In the genomic region with DNA sequence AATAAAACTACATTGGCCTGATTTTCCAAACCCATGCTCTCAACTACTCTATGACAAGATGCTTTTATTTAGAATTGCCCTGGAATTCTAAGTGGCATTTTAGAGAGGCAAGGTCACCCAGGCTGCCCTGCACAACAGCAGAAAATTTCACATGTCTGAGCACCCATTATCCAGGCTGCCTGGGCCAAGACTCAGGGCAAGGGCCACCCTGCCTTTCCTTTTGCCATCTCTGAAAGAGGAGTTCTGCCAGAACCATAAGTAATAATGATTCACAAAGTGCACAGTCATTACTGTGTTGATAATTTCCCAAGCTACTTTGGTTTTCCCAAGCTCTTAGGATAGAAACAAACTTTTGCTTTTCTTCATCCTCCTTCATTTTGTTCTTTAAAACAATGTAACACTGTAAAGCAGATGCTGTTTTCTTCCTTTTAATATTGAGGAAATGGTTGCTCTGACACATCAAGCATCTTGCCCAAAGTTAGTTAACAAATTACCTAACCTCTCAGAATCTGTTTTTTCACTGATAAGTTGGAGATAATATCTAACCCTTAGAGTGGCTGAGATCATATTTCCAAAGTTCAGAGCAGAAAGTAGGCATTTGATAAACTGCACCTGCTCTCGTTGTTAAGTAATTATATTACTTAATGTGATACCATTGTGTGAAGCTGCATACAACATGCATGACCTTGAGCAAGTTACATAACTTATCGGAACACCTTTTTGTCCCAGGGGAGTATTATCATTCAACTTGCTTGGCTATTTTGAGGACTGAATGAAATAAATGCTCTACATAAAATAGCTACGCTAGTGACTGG, we compare ENCODE assay signal across 25 cellular contexts.
DNase-seq lines count a peak whose midpoint lies in the region; ATAC-seq, FAIRE-seq and TF ChIP-seq lines count a peak whose summit lies in the region.
"Had no signal": no experiment of that assay in that cellular context is flagged by ENCODE, and none has a peak within 500 bp of the region (broad histone marks: within the 10 kb centered on the region; RNA-seq: fewer than 3 reads in every experiment).

No MANE protein-coding gene starts in this region.

- peak; percentile 47 for DNase-seq in NCI-H748 (lab: John Stamatoyannopoulos, UW; ENCODE audit: unreplicated experiment)
- no peak for DNase-seq in NCI-H748 treated with DMSO at 0.1 percent for 48 hours (lab: John Stamatoyannopoulos, UW)
- DNase-seq in K562 (ENCODE audit: extremely low read depth in 1 of 4, low spot score in 3 of 4): no peak
- no peak for DNase-seq in hepatocyte (ENCODE audit: low spot score)
- DNase-seq in tibial artery: no peak
- no peak for DNase-seq in anterior cingulate cortex (lab: John Stamatoyannopoulos, UW)
- DNase-seq in Kasumi-1 (lab: John Stamatoyannopoulos, UW): no peak
- no peak for DNase-seq in type B pancreatic cell (ENCODE audit: extremely low spot score, unreplicated experiment)
- DNase-seq: activated CD8-positive, alpha-beta T cell treated with anti-CD3 and anti-CD28 coated beads for 36 hours; activated T-cell treated with anti-CD3 and anti-CD28 coated beads, Interleukin-2, amount 50 U/mL, for 48 hours; brain microvascular endothelial cell; DMS79; glutamatergic neuron; immature natural killer cell; naive thymus-derived CD8-positive, alpha-beta T cell; NCI-H774; T-helper 2 cell; testis had no signal

- no peak for TF ChIP-seq EP300 in K562 (IDR thresholded peaks at IDR 0.05; ENCODE audit: low read length)

- H3K27me3 Mint-ChIP-seq in type B pancreatic cell: peaks cover 7% of the 10 kb centered on the region
- H3K27me3 Mint-ChIP-seq: activated CD8-positive, alpha-beta T cell treated with anti-CD3 and anti-CD28 coated beads for 36 hours; activated naive CD8-positive, alpha-beta T cell; dendritic cell treated with granulocyte-macrophage colony-stimulating factor and Interleukin-4, amounts not matched to agents 40 ng/mL and 50 ng/mL, for 4 days; memory B cell had no signal

- H3K36me3 ChIP-seq in K562 (ENCODE audit: control insufficient read depth, insufficient read depth, low read length) (no peaks in the 10 kb centered on the region), hepatocyte (replicated peaks; ENCODE audit: insufficient read depth, low read depth) (no peaks in the 10 kb centered on the region), tibial artery (no peaks in the 10 kb centered on the region)
- H3K36me3 ChIP-seq: brain microvascular endothelial cell had no signal

- H3K9me3 Mint-ChIP-seq in type B pancreatic cell: no peaks in the 10 kb centered on the region
- H3K9me3 Mint-ChIP-seq: memory B cell, WTC11 had no signal

- TF ChIP-seq CTCF in K562 (IDR thresholded peaks at IDR 0.05 in 2 of 3, conservative IDR thresholded peaks at IDR 0.05 in 1 of 3; ENCODE audit: insufficient read depth in 2 of 3, low read depth in 1 of 3, low read length in 3 of 3): no peak
- TF ChIP-seq CTCF in hepatocyte (IDR thresholded peaks at IDR 0.05; ENCODE audit: poor library complexity): no peak
- no peak for TF ChIP-seq CTCF in tibial artery (IDR thresholded peaks at IDR 0.05)
- no peak for TF ChIP-seq CTCF in type B pancreatic cell (conservative IDR thresholded peaks at IDR 0.05)

- no TSS peak for BruUV-seq in K562 (replicated peaks; lab: Mats Ljungman, UMichigan)

- H3K4me3 ChIP-seq in K562: no peak overlapping the region
- no peak overlapping the region for H3K4me3 ChIP-seq in hepatocyte
- no peak overlapping the region for H3K4me3 ChIP-seq in tibial artery
- H3K4me3 ChIP-seq: A549, testis had no signal

- H3K9me1 ChIP-seq in K562 (ENCODE audit: control insufficient read depth, insufficient read depth, low read length): no peaks in the 10 kb centered on the region

- H3K36me3 Mint-ChIP-seq in type B pancreatic cell: no peaks in the 10 kb centered on the region
- H3K36me3 Mint-ChIP-seq: activated naive CD8-positive, alpha-beta T cell; immature natural killer cell; memory B cell; naive thymus-derived CD8-positive, alpha-beta T cell; WTC11 had no signal

- 35% methylated on average over 3 of the region's 3 CpGs for WGBS in K562 (ENCODE audit: insufficient coverage, low coverage, missing lambda C conversion rate)
- WGBS in hepatocyte (ENCODE audit: low lambda C conversion rate, missing lambda C conversion rate): 64% methylated on average over 3 of the region's 3 CpGs

- H3K79me2 ChIP-seq in K562 (ENCODE audit: control insufficient read depth, insufficient read depth, low read length): no peaks in the 10 kb centered on the region
- no peaks in the 10 kb centered on the region for H3K79me2 ChIP-seq in hepatocyte

- peaks cover 17% of the 10 kb centered on the region for H3K4me1 Mint-ChIP-seq in type B pancreatic cell (ENCODE audit: unreplicated experiment)
- H3K4me1 Mint-ChIP-seq: immature natural killer cell; memory B cell; naive thymus-derived CD8-positive, alpha-beta T cell; WTC11 had no signal

- H3K9ac ChIP-seq in K562 (ENCODE audit: insufficient read depth in 1 of 2, low read depth in 2 of 2, low read length in 2 of 2): no peak overlapping the region

- FAIRE-seq in K562 (lab: Jason Lieb, UNC): no peak
- FAIRE-seq: A549, GM18507 had no signal

- H3K27ac ChIP-seq in K562 (ENCODE audit: extremely low read depth, low read depth, low read length): no peak overlapping the region
- peak overlapping the region; percentile 40 for H3K27ac ChIP-seq in hepatocyte
- H3K27ac ChIP-seq in tibial artery: peak overlapping the region; percentile 2 to 51
- H3K27ac ChIP-seq: A549, brain microvascular endothelial cell, testis had no signal

- H3K9me3 ChIP-seq in K562 (replicated peaks; ENCODE audit: control insufficient read depth, insufficient read depth, low read depth, low read length): no peaks in the 10 kb centered on the region
- no peaks in the 10 kb centered on the region for H3K9me3 ChIP-seq in hepatocyte (ENCODE audit: low read depth)
- no peaks in the 10 kb centered on the region for H3K9me3 ChIP-seq in tibial artery
- H3K9me3 ChIP-seq: A549, testis had no signal

- H3K27ac Mint-ChIP-seq in type B pancreatic cell: no peak overlapping the region
- H3K27ac Mint-ChIP-seq: activated CD8-positive, alpha-beta T cell treated with anti-CD3 and anti-CD28 coated beads for 36 hours; activated naive CD8-positive, alpha-beta T cell; dendritic cell treated with granulocyte-macrophage colony-stimulating factor and Interleukin-4, amounts not matched to agents 40 ng/mL and 50 ng/mL, for 4 days; immature natural killer cell; memory B cell; naive thymus-derived CD8-positive, alpha-beta T cell; progenitor cell of endocrine pancreas; WTC11 had no signal

- CTCF ChIA-PET in K562 (lab: Yijun Ruan, JAX; ENCODE audit: low intra/inter-chr PET ratio): no interaction called here

- no peaks in the 10 kb centered on the region for H3K4me1 ChIP-seq in K562 (replicated peaks in 1 of 2; ENCODE audit: control insufficient read depth in 2 of 2, insufficient read depth in 2 of 2, low read length in 2 of 2)
- peaks cover 13% of the 10 kb centered on the region for H3K4me1 ChIP-seq in hepatocyte (ENCODE audit: insufficient read depth)
- peaks cover 0 to 25% (median 7%) of the 10 kb centered on the region in 4 donors for H3K4me1 ChIP-seq in tibial artery
- H3K4me1 ChIP-seq: A549, testis had no signal

- intact Hi-C loops in K562 (cut with micrococcal nuclease): no loop called here
- intact Hi-C loops in tibial artery (cut with DNase I; ENCODE audit: low total_unique reads): no loop called here

- no peak overlapping the region for H2AFZ ChIP-seq in K562 (ENCODE audit: low read depth, low read length)
- no peak overlapping the region for H2AFZ ChIP-seq in hepatocyte

- no peak for TF ChIP-seq POLR2A in K562 (conservative IDR thresholded peaks at IDR 0.05)

- H4K20me1 ChIP-seq in K562 (replicated peaks; ENCODE audit: control insufficient read depth, insufficient read depth, low read length) (no peaks in the 10 kb centered on the region), hepatocyte (ENCODE audit: insufficient read depth, poor library complexity, severe bottlenecking) (no peaks in the 10 kb centered on the region)

- POLR2A ChIA-PET in K562 (lab: Yijun Ruan, JAX): interaction anchor here (0.6 kb wide), 1 partner anchor 24 kb away, joined by 3 read pairs; no protein-coding TSS in a partner anchor

- in situ Hi-C loops in K562 (cut with MboI): no loop called here

- no peak for TF ChIP-seq RAD21 in K562 (CRISPR knock-in tag; conservative IDR thresholded peaks at IDR 0.05 in 1 of 2, IDR thresholded peaks at IDR 0.05 in 1 of 2)

- no peak for ATAC-seq in K562
- ATAC-seq: A549; activated CD8-positive, alpha-beta T cell treated with anti-CD3 and anti-CD28 coated beads for 36 hours; naive thymus-derived CD8-positive, alpha-beta T cell; WTC11 had no signal

- no peaks in the 10 kb centered on the region for H3K27me3 ChIP-seq in K562 (ENCODE audit: control insufficient read depth in 2 of 2, insufficient read depth in 2 of 2, low read length in 2 of 2)
- no peaks in the 10 kb centered on the region for H3K27me3 ChIP-seq in hepatocyte
- no peaks in the 10 kb centered on the region for H3K27me3 ChIP-seq in tibial artery
- H3K27me3 ChIP-seq: brain microvascular endothelial cell, testis had no signal

- H3K4me3 Mint-ChIP-seq in type B pancreatic cell: no peak overlapping the region
- H3K4me3 Mint-ChIP-seq: activated CD8-positive, alpha-beta T cell treated with anti-CD3 and anti-CD28 coated beads for 36 hours; activated naive CD8-positive, alpha-beta T cell; dendritic cell treated with granulocyte-macrophage colony-stimulating factor and Interleukin-4, amounts not matched to agents 40 ng/mL and 50 ng/mL, for 4 days; immature natural killer cell; memory B cell; naive thymus-derived CD8-positive, alpha-beta T cell; WTC11 had no signal

- no peak overlapping the region for H3K4me2 ChIP-seq in K562 (ENCODE audit: insufficient read depth, low read length)
- peak overlapping the region; percentile 15 for H3K4me2 ChIP-seq in hepatocyte
- H3K4me2 ChIP-seq: A549 had no signal

- H3K9me2 ChIP-seq in hepatocyte (replicated peaks; ENCODE audit: insufficient read depth): no peaks in the 10 kb centered on the region

TF ChIP-seq in K562, 482 proteins besides CTCF, POLR2A, EP300 and RAD21:
- TF ChIP-seq YBX1 (IDR thresholded peaks at IDR 0.05) (no peak), MAFG (tag; conservative IDR thresholded peaks at IDR 0.05) (peak; percentile 38; the same call in 1 of the 2 replicates), KHSRP (IDR thresholded peaks at IDR 0.05) (no peak), OTX1 (CRISPR knock-in tag; IDR thresholded peaks at IDR 0.05) (no peak)
